10 cellular contexts compared by ENCODE assay signal in genomic region chr14:92041203-92041602, GRCh38.
A peak's percentile ranks its signal among the peaks of the same experiment; 100 is the strongest.
DNase-seq lines count a peak whose midpoint lies in the region; TF ChIP-seq lines count a peak whose summit lies in the region.
"Had no signal": no experiment of that assay in that cellular context is flagged by ENCODE, and none has a peak within 500 bp of the region (broad histone marks: within the 10 kb centered on the region; RNA-seq: fewer than 3 reads in every experiment).

No MANE protein-coding gene starts in this region.

- H3K27me3 ChIP-seq in OCI-LY3 (ENCODE audit: low read depth, low read length) (no peaks in the 10 kb centered on the region), endocrine pancreas (ENCODE audit: control insufficient read depth, insufficient read depth, low read length) (no peaks in the 10 kb centered on the region), parathyroid adenoma (ENCODE audit: control insufficient read depth, insufficient read depth, low read length) (no peaks in the 10 kb centered on the region)

- TF ChIP-seq CTCF in OCI-LY3 (IDR thresholded peaks at IDR 0.05; ENCODE audit: low read depth, low read length) = no peak
- TF ChIP-seq CTCF in parathyroid adenoma (IDR thresholded peaks at IDR 0.05) = no peak

- H3K27ac ChIP-seq in OCI-LY3 (ENCODE audit: low read length) (no peak overlapping the region), parathyroid adenoma (no peak overlapping the region)

- H3K4me3 ChIP-seq in GM08714 (ENCODE audit: low read length) = peak overlapping the region; percentile 85; the same call in 1 of the 2 replicates
- H3K4me3 ChIP-seq in OCI-LY3 (ENCODE audit: low read length) = peak overlapping the region; percentile 85
- peak overlapping the region; percentile 90 for H3K4me3 ChIP-seq in endocrine pancreas (ENCODE audit: control insufficient read depth, insufficient read depth, low read length)
- peak overlapping the region; percentile 98 for H3K4me3 ChIP-seq in parathyroid adenoma (ENCODE audit: low read depth, low read length)

- H3K9me3 ChIP-seq in OCI-LY3 (ENCODE audit: insufficient read depth, low read length) = no peaks in the 10 kb centered on the region
- H3K9me3 ChIP-seq in endocrine pancreas (ENCODE audit: control insufficient read depth, low read length) = no peaks in the 10 kb centered on the region
- H3K9me3 ChIP-seq in parathyroid adenoma (ENCODE audit: control insufficient read depth, low read length) = no peaks in the 10 kb centered on the region

- H2AFZ ChIP-seq in OCI-LY3 (ENCODE audit: low read depth, low read length) = no peak overlapping the region
- H2AFZ ChIP-seq in parathyroid adenoma = peak overlapping the region; percentile 99

- H3K9ac ChIP-seq in OCI-LY3 (ENCODE audit: low read length) = peak overlapping the region; percentile 90; the same call in 1 of the 2 replicates
- H3K9ac ChIP-seq in endocrine pancreas (ENCODE audit: control insufficient read depth, insufficient read depth, low read length) = no peak overlapping the region
- no peak overlapping the region for H3K9ac ChIP-seq in parathyroid adenoma

- peaks cover 19% of the 10 kb centered on the region for H4K20me1 ChIP-seq in OCI-LY3 (ENCODE audit: insufficient read depth, low read length)

- H3K36me3 ChIP-seq in OCI-LY3 (replicated peaks; ENCODE audit: low read depth, low read length) (peaks cover 5% of the 10 kb centered on the region), endocrine pancreas (ENCODE audit: control insufficient read depth, insufficient read depth, low read length) (no peaks in the 10 kb centered on the region), parathyroid adenoma (ENCODE audit: control insufficient read depth, insufficient read depth, low read length) (no peaks in the 10 kb centered on the region)

- H3K79me2 ChIP-seq in OCI-LY3 (ENCODE audit: low read length) (peaks cover 50% of the 10 kb centered on the region), parathyroid adenoma (peaks cover 36% of the 10 kb centered on the region)

- DNase-seq in T-helper 9 cell (no peak), SW480 (ENCODE audit: low spot score) (no peak), islet precursor cell (no peak), epidermal melanocyte (ENCODE audit: insufficient read length, low spot score) (no peak)
- DNase-seq: kidney; stimulated activated CD4-positive, alpha-beta T cell treated with anti-CD3 and anti-CD28 coated beads, Interleukin-4, amount 100 ng/mL, for 4 hours had no signal

- H3K4me2 ChIP-seq in OCI-LY3 (ENCODE audit: low read length) = peak overlapping the region; percentile 93
- no peak overlapping the region for H3K4me2 ChIP-seq in parathyroid adenoma (ENCODE audit: low read length)

- H3K4me1 ChIP-seq in OCI-LY3 (ENCODE audit: low read length) = peaks cover 14% of the 10 kb centered on the region
- H3K4me1 ChIP-seq in endocrine pancreas (ENCODE audit: control insufficient read depth, insufficient read depth, low read length) = peaks cover 3% of the 10 kb centered on the region
- H3K4me1 ChIP-seq in parathyroid adenoma = peaks cover 4% of the 10 kb centered on the region
